In the genomic region with DNA sequence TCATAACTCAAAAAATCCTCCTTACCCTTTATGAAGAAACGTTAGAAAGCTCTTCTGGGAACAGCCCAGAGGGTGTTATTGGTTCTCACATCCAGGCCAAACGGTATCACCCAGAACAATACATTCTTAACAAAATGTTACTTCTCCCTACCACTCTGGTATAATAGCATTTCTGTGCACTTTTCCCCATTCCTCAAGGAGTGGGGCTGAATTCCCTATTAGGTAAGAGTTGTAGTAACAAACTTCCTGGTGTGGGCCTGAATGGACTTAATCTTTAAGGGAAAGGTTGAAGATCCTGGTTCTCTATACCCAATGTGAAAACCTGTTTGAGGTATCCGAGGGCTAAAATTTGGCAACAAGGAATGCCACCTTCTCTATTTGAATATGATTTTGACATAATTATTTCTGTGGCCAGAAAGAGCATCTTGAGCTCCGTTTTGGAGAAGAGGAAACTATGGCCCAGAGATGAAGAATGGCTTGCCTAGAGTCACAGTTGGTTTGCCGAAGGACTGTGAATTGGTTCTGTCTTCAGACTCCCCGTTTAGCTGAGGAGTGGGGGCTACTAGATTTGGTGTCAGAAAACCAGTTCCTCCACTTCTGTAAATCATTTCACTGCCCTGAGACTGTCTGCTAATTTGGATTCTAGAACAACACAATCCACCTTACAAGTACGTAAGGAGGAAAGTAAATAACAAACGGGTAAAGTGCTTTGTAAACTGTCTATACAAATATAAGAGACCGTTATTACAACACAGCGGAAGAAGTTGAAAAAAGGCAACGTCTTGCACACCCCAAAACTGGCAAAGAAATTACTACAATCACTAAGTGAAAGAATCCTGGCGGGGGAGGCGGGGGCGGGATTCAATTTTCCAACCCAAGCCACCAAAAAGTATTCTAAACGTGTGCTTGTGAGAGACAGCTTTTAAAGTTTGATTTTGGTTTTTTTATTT, we compare ENCODE assay signal across 9 cellular contexts. TPM values are rescaled to one million over a fixed set of nuclear protein-coding genes. Genes with fewer than 3 reads are reported as not detected.
A peak's percentile ranks its signal among the peaks of the same experiment; 100 is the strongest.
DNase-seq lines count a peak whose midpoint lies in the region; ATAC-seq, FAIRE-seq and TF ChIP-seq lines count a peak whose summit lies in the region.
"Had no signal": no experiment of that assay in that cellular context is flagged by ENCODE, and none has a peak within 500 bp of the region (broad histone marks: within the 10 kb centered on the region; RNA-seq: fewer than 3 reads in every experiment).

No MANE protein-coding gene starts in this region.

- CTCF ChIA-PET in endothelial cell of umbilical vein (lab: Charles Lee) = interaction anchor here (0.6 to 1.8 kb wide), 4 partner anchors 8 to 756 kb away, joined by 3 to 6 read pairs (median 3); no protein-coding TSS in a partner anchor

- no peak overlapping the region for H2AFZ ChIP-seq in endothelial cell of umbilical vein (ENCODE audit: low read depth, low read length)

- peak overlapping the region; percentile 96 for H3K4me2 ChIP-seq in endothelial cell of umbilical vein (ENCODE audit: insufficient read depth, low read length)

- no peaks in the 10 kb centered on the region for H4K20me1 ChIP-seq in endothelial cell of umbilical vein (replicated peaks; ENCODE audit: control insufficient read depth, extremely low read depth, insufficient read depth, low read length)

- no TSS peak for BruUV-seq in endothelial cell of umbilical vein (replicated peaks; lab: Mats Ljungman, UMichigan)

- no peak overlapping the region for H3K27ac ChIP-seq in WERI-Rb-1
- H3K27ac ChIP-seq in endothelial cell of umbilical vein (ENCODE audit: insufficient read depth, low read depth, low read length) = no peak overlapping the region

- TF ChIP-seq CTCF in WERI-Rb-1 (IDR thresholded peaks at IDR 0.05; ENCODE audit: low read depth, low read length) (no peak), endothelial cell of umbilical vein (IDR thresholded peaks at IDR 0.05; ENCODE audit: extremely low read depth in 1 of 2, insufficient read depth in 1 of 2, low read depth in 1 of 2, low read length in 2 of 2) (no peak)

- no peaks in the 10 kb centered on the region for H3K9me3 ChIP-seq in HAP-1
- H3K9me3 ChIP-seq in WERI-Rb-1 (ENCODE audit: severe bottlenecking) = no peaks in the 10 kb centered on the region
- H3K9me3 ChIP-seq in endothelial cell of umbilical vein (replicated peaks; ENCODE audit: control insufficient read depth, insufficient read depth, low read length) = no peaks in the 10 kb centered on the region

- intact Hi-C loops in endothelial cell of umbilical vein (cut with micrococcal nuclease) = loop anchor here (10.0 kb wide), 1 partner anchor 961 kb away; a partner anchor contains a TSS

- H3K4me1 ChIP-seq in HAP-1 (peaks cover 20% of the 10 kb centered on the region), endothelial cell of umbilical vein (ENCODE audit: control insufficient read depth, extremely low read depth, insufficient read depth, low read length) (peaks cover 11% of the 10 kb centered on the region)

- H3K9ac ChIP-seq in endothelial cell of umbilical vein (replicated peaks; ENCODE audit: extremely low read depth, insufficient read depth, low read length) = peak overlapping the region; percentile 91

- H3K9me1 ChIP-seq in endothelial cell of umbilical vein (replicated peaks; ENCODE audit: control insufficient read depth, extremely low read depth, insufficient read depth, low read length) = no peaks in the 10 kb centered on the region

- peak overlapping the region; percentile 71 for H3K4me3 ChIP-seq in HAP-1
- peak overlapping the region; percentile 98 for H3K4me3 ChIP-seq in WERI-Rb-1 (ENCODE audit: low read depth, low read length)
- peak overlapping the region in 2 of 3 experiments; percentile 72 to 95 for H3K4me3 ChIP-seq in endothelial cell of umbilical vein (replicated peaks in 1 of 3; ENCODE audit: insufficient read depth in 1 of 3, low read depth in 1 of 3, low read length in 3 of 3)

- H3K36me3 ChIP-seq in HAP-1 (replicated peaks) (peaks cover 28% of the 10 kb centered on the region), WERI-Rb-1 (peaks cover 39% of the 10 kb centered on the region), endothelial cell of umbilical vein (ENCODE audit: control insufficient read depth in 2 of 2, extremely low read depth in 1 of 2, insufficient read depth in 2 of 2, low read length in 2 of 2) (no peaks in the 10 kb centered on the region)

- H3K27me3 ChIP-seq in HAP-1 (ENCODE audit: low read depth) (no peaks in the 10 kb centered on the region), WERI-Rb-1 (ENCODE audit: insufficient read depth, low read depth, severe bottlenecking) (no peaks in the 10 kb centered on the region), endothelial cell of umbilical vein (ENCODE audit: control insufficient read depth in 2 of 2, insufficient read depth in 2 of 2, low read length in 2 of 2) (no peaks in the 10 kb centered on the region)

- DNase-seq in ACHN = peak; percentile 19
- peak in 1 of 2 experiments; percentile 25 for DNase-seq in HAP-1 (ENCODE audit: low spot score in 2 of 2)
- DNase-seq in WERI-Rb-1 = no peak
- DNase-seq in endothelial cell of umbilical vein (ENCODE audit: low read depth, low spot score) = peak; percentile 29
- peak; percentile 8 for DNase-seq in occipital lobe (lab: John Stamatoyannopoulos, UW)

- no peak for FAIRE-seq in endothelial cell of umbilical vein (lab: Jason Lieb, UNC)
- FAIRE-seq: islet of Langerhans had no signal

- POLR2A ChIA-PET in endothelial cell of umbilical vein (lab: Charles Lee) = interaction anchor here (0.7 kb wide), 1 partner anchor 99 kb away, joined by 4 read pairs; no protein-coding TSS in a partner anchor

- in situ Hi-C loops in ACHN (cut with HindIII; ENCODE audit: low pct_ligation_motif_present, low pct_unique_long_range_greater_than_20kb, low sequenced_read_pairs) (no loop called here), HAP-1 (cut with MboI; ENCODE audit: low sequenced_read_pairs) (no loop called here)

- peaks cover 40% of the 10 kb centered on the region for H3K79me2 ChIP-seq in endothelial cell of umbilical vein (ENCODE audit: control insufficient read depth, insufficient read depth, low read length)

- TF ChIP-seq POLR2A in endothelial cell of umbilical vein (IDR thresholded peaks at IDR 0.05; ENCODE audit: low read depth, low read length) = no peak

- no peak for ATAC-seq in GM18868 (IDR thresholded peaks at IDR 0.05; ENCODE audit: unreplicated experiment)
- no peak for ATAC-seq in HG03139 (IDR thresholded peaks at IDR 0.05; ENCODE audit: unreplicated experiment)
- ATAC-seq in GM21786 (IDR thresholded peaks at IDR 0.05; ENCODE audit: unreplicated experiment) = no peak

- dilution Hi-C loops in endothelial cell of umbilical vein (cut with MboI; ENCODE audit: extremely low pct_ligation_motif_present, low sequenced_read_pairs) = no loop called here

RNA-seq across cellular contexts. Expression of a gene that starts 2.3 kb away (rescaled TPM):
- total RNA-seq in endothelial cell of umbilical vein (53.4 and 57.9 TPM in 2 replicates), occipital lobe (20.3 TPM)
- 3.9 and 6.8 TPM in 2 replicates for polyA plus RNA-seq in endothelial cell of umbilical vein
- polyA plus RNA-seq in endothelial cell of umbilical vein (2011; cell fraction: cytosol; rRNA removed) = 10.6 and 11.9 TPM in 2 replicates
- 3.5 and 7.1 TPM in 2 replicates for polyA plus RNA-seq in endothelial cell of umbilical vein (2011; cell fraction: nucleus; rRNA removed)
- polyA plus RNA-seq in endothelial cell of umbilical vein (2012) = 31.5 and 53.0 TPM in 2 replicates
- polyA minus RNA-seq in endothelial cell of umbilical vein = 24.6 and 25.3 TPM in 2 replicates
- 17.1 TPM for polyA minus RNA-seq in endothelial cell of umbilical vein (2011; cell fraction: cytosol; rRNA and poly(A)+ RNA removed)
- polyA minus RNA-seq in endothelial cell of umbilical vein (2011; cell fraction: nucleus; rRNA and poly(A)+ RNA removed) = 5.6 and 6.0 TPM in 2 replicates

RNA-seq across cellular contexts. Expression of a gene that starts 23.9 kb away (rescaled TPM):
- total RNA-seq in endothelial cell of umbilical vein (not detected in 2 replicates), occipital lobe (1.7 TPM)
- polyA plus RNA-seq in endothelial cell of umbilical vein = not detected in 2 replicates
- not detected in 2 replicates for polyA plus RNA-seq in endothelial cell of umbilical vein (2011; cell fraction: cytosol; rRNA removed)
- polyA plus RNA-seq in endothelial cell of umbilical vein (2011; cell fraction: nucleus; rRNA removed) = not detected in 2 replicates
- 0.24 and 0.37 TPM in 2 replicates for polyA plus RNA-seq in endothelial cell of umbilical vein (2012)
- not detected in 2 replicates for polyA minus RNA-seq in endothelial cell of umbilical vein
- not detected for polyA minus RNA-seq in endothelial cell of umbilical vein (2011; cell fraction: cytosol; rRNA and poly(A)+ RNA removed)
- not detected in 2 replicates for polyA minus RNA-seq in endothelial cell of umbilical vein (2011; cell fraction: nucleus; rRNA and poly(A)+ RNA removed)

RNA-seq across cellular contexts. Expression of a gene that starts 35.2 kb away (rescaled TPM):
- 157 and 165 TPM in 2 replicates for total RNA-seq in endothelial cell of umbilical vein
- polyA plus RNA-seq in endothelial cell of umbilical vein = 325 and 344 TPM in 2 replicates
- 185 and 203 TPM in 2 replicates for polyA plus RNA-seq in endothelial cell of umbilical vein (2011; cell fraction: cytosol; rRNA removed)
- 325 and 331 TPM in 2 replicates for polyA plus RNA-seq in endothelial cell of umbilical vein (2011; cell fraction: nucleus; rRNA removed)
- polyA plus RNA-seq in endothelial cell of umbilical vein (2012) = 105 and 122 TPM in 2 replicates
- 287 and 355 TPM in 2 replicates for polyA minus RNA-seq in endothelial cell of umbilical vein
- 76.3 TPM for polyA minus RNA-seq in endothelial cell of umbilical vein (2011; cell fraction: cytosol; rRNA and poly(A)+ RNA removed)
- polyA minus RNA-seq in endothelial cell of umbilical vein (2011; cell fraction: nucleus; rRNA and poly(A)+ RNA removed) = 80.5 and 107 TPM in 2 replicates
- 76.7 TPM for total RNA-seq in occipital lobe

RNA-seq across cellular contexts. Expression of a gene that starts 39.0 kb away (rescaled TPM):
- 30.4 and 35.5 TPM in 2 replicates for total RNA-seq in endothelial cell of umbilical vein
- polyA plus RNA-seq in endothelial cell of umbilical vein = 52.6 and 66.9 TPM in 2 replicates
- 61.4 and 81.5 TPM in 2 replicates for polyA plus RNA-seq in endothelial cell of umbilical vein (2011; cell fraction: cytosol; rRNA removed)
- polyA plus RNA-seq in endothelial cell of umbilical vein (2011; cell fraction: nucleus; rRNA removed) = 19.5 and 27.2 TPM in 2 replicates
- polyA plus RNA-seq in endothelial cell of umbilical vein (2012) = 31.0 and 41.3 TPM in 2 replicates
- polyA minus RNA-seq in endothelial cell of umbilical vein = 10.8 and 12.9 TPM in 2 replicates
- not detected for polyA minus RNA-seq in endothelial cell of umbilical vein (2011; cell fraction: cytosol; rRNA and poly(A)+ RNA removed)
- polyA minus RNA-seq in endothelial cell of umbilical vein (2011; cell fraction: nucleus; rRNA and poly(A)+ RNA removed) = 4.7 and 7.4 TPM in 2 replicates
- 9.2 TPM for total RNA-seq in occipital lobe

RNA-seq across cellular contexts. Expression of a gene that starts 48.7 kb away (rescaled TPM):
- 1.0 and 2.4 TPM in 2 replicates for total RNA-seq in endothelial cell of umbilical vein
- 4.2 and 4.3 TPM in 2 replicates for polyA plus RNA-seq in endothelial cell of umbilical vein
- 2.4 TPM in 2 replicates for polyA plus RNA-seq in endothelial cell of umbilical vein (2011; cell fraction: cytosol; rRNA removed)
- polyA plus RNA-seq in endothelial cell of umbilical vein (2011; cell fraction: nucleus; rRNA removed) = 5.9 and 7.5 TPM in 2 replicates
- polyA plus RNA-seq in endothelial cell of umbilical vein (2012) = 1.3 and 1.5 TPM in 2 replicates
- 3.7 and 4.0 TPM in 2 replicates for polyA minus RNA-seq in endothelial cell of umbilical vein
- polyA minus RNA-seq in endothelial cell of umbilical vein (2011; cell fraction: cytosol; rRNA and poly(A)+ RNA removed) = not detected
- 1.7 and 2.3 TPM in 2 replicates for polyA minus RNA-seq in endothelial cell of umbilical vein (2011; cell fraction: nucleus; rRNA and poly(A)+ RNA removed)
- total RNA-seq in occipital lobe = 2.5 TPM
